8 cellular contexts compared by ENCODE assay signal in genomic region chr1:120068683-120069066, GRCh38. TPM values are rescaled to one million over a fixed set of nuclear protein-coding genes. Genes with fewer than 3 reads are reported as not detected.
DNase-seq lines count a peak whose midpoint lies in the region; ATAC-seq and TF ChIP-seq lines count a peak whose summit lies in the region.
"Not testable (repeated sequence)": the region's sequence is repeated elsewhere in the genome, so short reads cannot be mapped to it uniquely, and the experiment has no call there.

No MANE protein-coding gene starts in this region.

- not testable (repeated sequence) for TF ChIP-seq CTCF in HEK293 (tag by site-specific recombination; IDR thresholded peaks at IDR 0.05)

- not testable (repeated sequence) for H4K8ac ChIP-seq in neuronal stem cell (ENCODE audit: low read depth, low read length)

- not testable (repeated sequence) for H3K36me3 ChIP-seq in ACC112 (ENCODE audit: insufficient read depth, low read length); HEK293 (ENCODE audit: control insufficient read depth in 2 of 2, insufficient read depth in 1 of 2, low read length in 2 of 2); ectodermal cell (ENCODE audit: control insufficient read depth, insufficient read depth, low read length); iPS-18a (ENCODE audit: control insufficient read depth, low read depth, low read length); neuronal stem cell (replicated peaks in 1 of 2; ENCODE audit: control insufficient read depth in 2 of 2, insufficient read depth in 2 of 2, low read length in 2 of 2)

- not testable (repeated sequence) for H3K9me3 ChIP-seq in HEK293 (ENCODE audit: control insufficient read depth, insufficient read depth, low read depth, low read length); ectodermal cell (ENCODE audit: control insufficient read depth, low read length); iPS-18a (ENCODE audit: control insufficient read depth, low read depth, low read length); neuronal stem cell (replicated peaks in 1 of 2; ENCODE audit: control insufficient read depth in 2 of 2, insufficient read depth in 1 of 2, low read depth in 1 of 2, low read length in 2 of 2)

- WGBS in ectodermal cell, 2 experiments: 0% methylated on average over 5 to 10 of the region's 28 CpGs
- no CpG with 5 or more reads among the region's 28 CpGs for WGBS in neuronal stem cell (ENCODE audit: extremely low coverage in 2 of 2, insufficient read length in 2 of 2, insufficient replicate concordance in 1 of 2), 2 donors

- not testable (repeated sequence) for H3K27ac Mint-ChIP-seq in T-helper 1 cell treated with Interleukin-12 subunit alpha and Interleukin-12 subunit beta and Interleukin-4 antibody, amounts not matched to agents 30 μg/mL and 1 μg/mL, for 36 hours; stimulated activated effector memory CD8-positive, alpha-beta T cell treated with anti-CD3 and anti-CD28 coated beads, Interleukin-12 subunit alpha, Interleukin-12 subunit beta, amount 100 ng/mL, for 72 hours

- not testable (repeated sequence) for H3K4me1 Mint-ChIP-seq in T-helper 1 cell treated with Interleukin-12 subunit alpha and Interleukin-12 subunit beta and Interleukin-4 antibody, amounts not matched to agents 30 μg/mL and 1 μg/mL, for 36 hours (ENCODE audit: low read depth); stimulated activated effector memory CD8-positive, alpha-beta T cell treated with anti-CD3 and anti-CD28 coated beads, Interleukin-12 subunit alpha, Interleukin-12 subunit beta, amount 100 ng/mL, for 72 hours

- H3K23ac ChIP-seq in neuronal stem cell (ENCODE audit: low read depth, low read length, poor library complexity): not testable (repeated sequence)

- CTCF ChIA-PET in HEK293 (lab: Yijun Ruan, JAX): not testable (repeated sequence)

- peak; percentile 75 for DNase-seq in activated effector memory CD4-positive, alpha-beta T cell treated with anti-CD3 and anti-CD28 coated beads, Interleukin-2, amount 50 U/mL, for 16 hours
- DNase-seq in neuronal stem cell (ENCODE audit: low spot score); stimulated activated effector memory CD8-positive, alpha-beta T cell treated with anti-CD3 and anti-CD28 coated beads, Interleukin-12 subunit alpha, Interleukin-12 subunit beta, amount 100 ng/mL, for 72 hours (ENCODE audit: low spot score in 2 of 2): not testable (repeated sequence)

- peak overlapping the region; percentile 25 for H3K4me2 ChIP-seq in neuronal stem cell (ENCODE audit: insufficient read depth, low read length, poor library complexity, severe bottlenecking)

- H3K27ac ChIP-seq in ACC112 (ENCODE audit: low read depth, low read length); ectodermal cell (ENCODE audit: insufficient read depth, low read depth, low read length, poor library complexity, severe bottlenecking); iPS-18a (ENCODE audit: low read length); neuronal stem cell (replicated peaks; ENCODE audit: low read length): not testable (repeated sequence)
- peak overlapping the region; percentile 24; the same call in 1 of the 2 replicates for H3K27ac ChIP-seq in HEK293 (ENCODE audit: extremely low read depth, low read depth, low read length)

- not testable (repeated sequence) for H3K27me3 ChIP-seq in ACC112 (ENCODE audit: insufficient read depth, low read length); ectodermal cell (ENCODE audit: control insufficient read depth, insufficient read depth, low read length, poor library complexity, severe bottlenecking); iPS-18a (ENCODE audit: control insufficient read depth, insufficient read depth, low read length); neuronal stem cell (ENCODE audit: control insufficient read depth in 3 of 3, insufficient read depth in 3 of 3, low read depth in 1 of 3, low read length in 3 of 3)

- not testable (repeated sequence) for H3K79me1 ChIP-seq in neuronal stem cell (ENCODE audit: low read depth, low read length)

- H3K4me3 ChIP-seq in ACC112 (ENCODE audit: low read depth, low read length) (peak overlapping the region; percentile 76), HEK293 (ENCODE audit: low read depth, low read length) (peak overlapping the region; percentile 52), ectodermal cell (ENCODE audit: insufficient read depth, low read depth, low read length) (peak overlapping the region; percentile 49), iPS-18a (ENCODE audit: low read length) (peak overlapping the region; percentile 39), neuronal stem cell (ENCODE audit: low read length in 2 of 2) (peak overlapping the region; percentile 46 to 80)

- peak overlapping the region; percentile 60 for H3K4me3 Mint-ChIP-seq in T-helper 1 cell treated with Interleukin-12 subunit alpha and Interleukin-12 subunit beta and Interleukin-4 antibody, amounts not matched to agents 30 μg/mL and 1 μg/mL, for 36 hours
- H3K4me3 Mint-ChIP-seq in stimulated activated effector memory CD8-positive, alpha-beta T cell treated with anti-CD3 and anti-CD28 coated beads, Interleukin-12 subunit alpha, Interleukin-12 subunit beta, amount 100 ng/mL, for 72 hours: peak overlapping the region; percentile 33

- not testable (repeated sequence) for H2BK12ac ChIP-seq in neuronal stem cell (ENCODE audit: low read length)

- not testable (repeated sequence) for H2BK120ac ChIP-seq in neuronal stem cell (ENCODE audit: low read depth, low read length)

- not testable (repeated sequence) for H3K36me3 Mint-ChIP-seq in T-helper 1 cell treated with Interleukin-12 subunit alpha and Interleukin-12 subunit beta and Interleukin-4 antibody, amounts not matched to agents 30 μg/mL and 1 μg/mL, for 36 hours (ENCODE audit: low read depth); stimulated activated effector memory CD8-positive, alpha-beta T cell treated with anti-CD3 and anti-CD28 coated beads, Interleukin-12 subunit alpha, Interleukin-12 subunit beta, amount 100 ng/mL, for 72 hours

- H3K18ac ChIP-seq in neuronal stem cell (ENCODE audit: low read length): not testable (repeated sequence)

- not testable (repeated sequence) for ATAC-seq in stimulated activated effector memory CD8-positive, alpha-beta T cell treated with anti-CD3 and anti-CD28 coated beads, Interleukin-12 subunit alpha, Interleukin-12 subunit beta, amount 100 ng/mL, for 72 hours

- H3K9ac ChIP-seq in iPS-18a (ENCODE audit: low read length); neuronal stem cell (ENCODE audit: low read depth, low read length, poor library complexity): not testable (repeated sequence)

- not testable (repeated sequence) for H3K4me1 ChIP-seq in ACC112 (ENCODE audit: control insufficient read depth, insufficient read depth, low read length, unreplicated experiment); HEK293 (ENCODE audit: control insufficient read depth, insufficient read depth, low read length); ectodermal cell (ENCODE audit: control insufficient read depth, insufficient read depth, low read length); iPS-18a (ENCODE audit: control insufficient read depth, low read depth, low read length); neuronal stem cell (ENCODE audit: control insufficient read depth in 2 of 2, insufficient read depth in 1 of 2, low read depth in 1 of 2, low read length in 2 of 2)

- not testable (repeated sequence) for H3K9me3 Mint-ChIP-seq in T-helper 1 cell treated with Interleukin-12 subunit alpha and Interleukin-12 subunit beta and Interleukin-4 antibody, amounts not matched to agents 30 μg/mL and 1 μg/mL, for 36 hours; stimulated activated effector memory CD8-positive, alpha-beta T cell treated with anti-CD3 and anti-CD28 coated beads, Interleukin-12 subunit alpha, Interleukin-12 subunit beta, amount 100 ng/mL, for 72 hours

- not testable (repeated sequence) for H3K4ac ChIP-seq in neuronal stem cell (ENCODE audit: low read length)

- H3K27me3 Mint-ChIP-seq in T-helper 1 cell treated with Interleukin-12 subunit alpha and Interleukin-12 subunit beta and Interleukin-4 antibody, amounts not matched to agents 30 μg/mL and 1 μg/mL, for 36 hours (ENCODE audit: low read depth): not testable (repeated sequence)

- not testable (repeated sequence) for H3K14ac ChIP-seq in neuronal stem cell (ENCODE audit: low read length)

- not testable (repeated sequence) for H2BK15ac ChIP-seq in neuronal stem cell (ENCODE audit: low read length)

- H2AFZ ChIP-seq in ACC112 (ENCODE audit: low read length, unreplicated experiment): not testable (repeated sequence)
- H2AFZ ChIP-seq in neuronal stem cell (ENCODE audit: low read length): peak overlapping the region; percentile 72

- H3K79me2 ChIP-seq in ACC112 (ENCODE audit: control insufficient read depth, insufficient read depth, low read length, unreplicated experiment): peaks cover 21% of the 10 kb centered on the region

- not testable (repeated sequence) for H4K91ac ChIP-seq in neuronal stem cell (ENCODE audit: low read depth, low read length, poor library complexity)

- not testable (repeated sequence) for H2BK5ac ChIP-seq in neuronal stem cell (ENCODE audit: low read length)

- POLR2A ChIA-PET in HEK293 (lab: Yijun Ruan, JAX): not testable (repeated sequence)

- H2AK5ac ChIP-seq in neuronal stem cell (ENCODE audit: low read depth, low read length): not testable (repeated sequence)

RNA-seq across cellular contexts. Expression of gene NOTCH2, which starts 0.8 kb away (rescaled TPM):
- polyA plus RNA-seq in ectodermal cell (2013, experiment 1 of 4): 64.9 TPM
- 83.5 TPM for polyA plus RNA-seq in ectodermal cell (2013, experiment 2 of 4)
- polyA plus RNA-seq in ectodermal cell (2013, experiment 3 of 4): 49.0 TPM
- polyA plus RNA-seq in ectodermal cell (2013, experiment 4 of 4): 61.6 TPM
- polyA plus RNA-seq in neuronal stem cell (2013, experiment 1 of 2): 21.5 TPM
- polyA plus RNA-seq in neuronal stem cell (2013, experiment 2 of 2): 21.7 TPM
